In genomic region chr10:132341017-132341416, GRCh38 we compare ENCODE assay signal across 25 cellular contexts.
"Had no signal": no experiment of that assay in that cellular context is flagged by ENCODE, and none has a peak within 500 bp of the region (broad histone marks: within the 10 kb centered on the region; RNA-seq: fewer than 3 reads in every experiment).

No MANE protein-coding gene starts in this region.

- H3K9me3 ChIP-seq: esophagus muscularis mucosa, heart right ventricle, lower lobe of right lung, neutrophil, right lobe of liver, thyroid gland, vagina had no signal

- H3K36me3 ChIP-seq: neutrophil, right lobe of liver had no signal

- ATAC-seq: foreskin keratinocyte; heart right ventricle; left colon; left ventricle myocardium superior; lower lobe of right lung; natural killer cell; right lobe of liver; stimulated activated naive CD8-positive, alpha-beta T cell treated with anti-CD3 and anti-CD28 coated beads, Interleukin-15, amount 100 ng/mL, for 72 hours had no signal

- H3K27ac ChIP-seq: coronary artery, esophagus muscularis mucosa, foreskin keratinocyte, heart right ventricle, lower lobe of right lung, neutrophil, parathyroid adenoma, right lobe of liver, thyroid gland, vagina had no signal

- H3K4me1 ChIP-seq: foreskin keratinocyte, thyroid gland, vagina had no signal

- H3K9ac ChIP-seq: parathyroid adenoma had no signal

- H3K27me3 ChIP-seq: esophagus muscularis mucosa, foreskin keratinocyte, heart right ventricle, neutrophil, right lobe of liver, thyroid gland, vagina had no signal

- DNase-seq: dermis blood vessel endothelial cell; effector memory CD4-positive, alpha-beta T cell; foreskin keratinocyte; glutamatergic neuron; heart right ventricle; hippocampal formation; left colon; left ventricle myocardium superior; lower lobe of right lung; natural killer cell; right lobe of liver; small intestine; stimulated activated CD4-positive, alpha-beta T cell treated with anti-CD3 and anti-CD28 coated beads, Interleukin-12 subunit alpha, Interleukin-12 subunit beta, amount 100 ng/mL, for 4 hours; stimulated activated CD4-positive, alpha-beta T cell treated with anti-CD3 and anti-CD28 coated beads, Interleukin-1b, Interleukin-23, amount 100 ng/mL, for 48 hours; stimulated activated CD4-positive, alpha-beta T cell treated with anti-CD3 and anti-CD28 coated beads, Interleukin-4, amount 100 ng/mL, for 1 hour; stimulated activated CD8-positive, alpha-beta memory T cell treated with anti-CD3 and anti-CD28 coated beads, Interleukin-4, amount 100 ng/mL, for 48 hours; stimulated activated naive CD4-positive, alpha-beta T cell; stimulated activated naive CD8-positive, alpha-beta T cell treated with anti-CD3 and anti-CD28 coated beads, Interleukin-15, amount 100 ng/mL, for 72 hours; thyroid gland; trophoblast cell had no signal

- H3K4me3 ChIP-seq: coronary artery, esophagus muscularis mucosa, heart right ventricle, lower lobe of right lung, right lobe of liver, thyroid gland, vagina had no signal
